13 cellular contexts compared by ENCODE assay signal in the genomic region with DNA sequence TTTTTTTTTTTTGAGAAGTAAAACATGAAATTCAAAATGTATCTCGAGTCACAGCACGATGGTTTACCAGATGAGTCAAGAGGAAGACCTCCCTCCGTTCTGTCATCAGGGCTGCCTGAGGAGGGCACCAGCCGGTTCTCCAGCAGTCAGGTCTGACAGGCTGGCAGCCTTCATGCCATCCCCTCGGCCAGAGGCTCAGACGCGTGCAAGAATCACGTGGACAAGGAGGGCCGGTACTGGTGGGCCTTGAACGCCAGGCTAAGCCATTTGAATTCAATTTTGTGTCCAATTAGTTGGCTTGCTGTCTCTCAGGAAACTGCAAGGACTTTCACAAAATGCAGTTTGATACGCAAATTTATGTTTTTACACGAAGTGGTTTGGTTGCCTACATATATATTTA.
DNase-seq lines count a peak whose midpoint lies in the region; ATAC-seq lines count a peak whose summit lies in the region.
"Had no signal": no experiment of that assay in that cellular context is flagged by ENCODE, and none has a peak within 500 bp of the region (broad histone marks: within the 10 kb centered on the region; RNA-seq: fewer than 3 reads in every experiment).

No MANE protein-coding gene starts in this region.

- 65% methylated on average over 12 of the region's 12 CpGs for WGBS in right cardiac atrium

- no peak for ATAC-seq in right cardiac atrium
- no peak for ATAC-seq in HG03565 (IDR thresholded peaks at IDR 0.05; ENCODE audit: unreplicated experiment)
- ATAC-seq: CD8-positive, alpha-beta T cell; HepG2 had no signal

- DNase-seq in cardiac septum (ENCODE audit: low spot score) (peak; percentile 15), right cardiac atrium (no peak), cerebellum (ENCODE audit: low spot score) (peak; percentile 37), posterior vena cava (ENCODE audit: low spot score) (peak; percentile 51), posterior cingulate gyrus (no peak)
- DNase-seq: Calu3; CD8-positive, alpha-beta T cell; DND-41; GDM1; H9 had no signal

- no peaks in the 10 kb centered on the region for H3K27me3 ChIP-seq in right cardiac atrium (ENCODE audit: control insufficient read depth, insufficient read depth)
- H3K27me3 ChIP-seq: BLaER1 treated with 17β-estradiol and CSF1 and Interleukin-3, amounts not matched to agents 10 nM and 100 nM had no signal

- no peak overlapping the region for H3K4me3 ChIP-seq in right cardiac atrium (ENCODE audit: low read length)
- H3K4me3 ChIP-seq: BLaER1 treated with 17β-estradiol and CSF1 and Interleukin-3, amounts not matched to agents 10 nM and 100 nM had no signal

- H3K9me3 ChIP-seq in right cardiac atrium (ENCODE audit: control insufficient read depth, low read length), result no peaks in the 10 kb centered on the region
- H3K9me3 ChIP-seq: BLaER1 treated with 17β-estradiol and CSF1 and Interleukin-3, amounts not matched to agents 10 nM and 100 nM had no signal

- H3K4me1 ChIP-seq in right cardiac atrium (ENCODE audit: control insufficient read depth, insufficient read depth, low read length), result no peaks in the 10 kb centered on the region

- intact Hi-C loops in cardiac septum (cut with DNase I) (no loop called here), right cardiac atrium (cut with DNase I) (no loop called here), posterior vena cava (cut with DNase I) (no loop called here), posterior cingulate gyrus (cut with DNase I) (no loop called here)

- H3K27ac ChIP-seq in right cardiac atrium (ENCODE audit: low read length), result no peak overlapping the region
- H3K27ac ChIP-seq: BLaER1 treated with 17β-estradiol and CSF1 and Interleukin-3, amounts not matched to agents 10 nM and 100 nM had no signal

Comparison
In these comparisons a context has a peak if more than half of its experiments do, and no peak if none do; other contexts are left out.
1. DNase-seq: peak in cardiac septum (single experiment), cerebellum (single experiment) and posterior vena cava (single experiment); none in right cardiac atrium (0 of 3) and posterior cingulate gyrus (0 of 10).